11 cellular contexts compared by ENCODE assay signal in the genomic region with DNA sequence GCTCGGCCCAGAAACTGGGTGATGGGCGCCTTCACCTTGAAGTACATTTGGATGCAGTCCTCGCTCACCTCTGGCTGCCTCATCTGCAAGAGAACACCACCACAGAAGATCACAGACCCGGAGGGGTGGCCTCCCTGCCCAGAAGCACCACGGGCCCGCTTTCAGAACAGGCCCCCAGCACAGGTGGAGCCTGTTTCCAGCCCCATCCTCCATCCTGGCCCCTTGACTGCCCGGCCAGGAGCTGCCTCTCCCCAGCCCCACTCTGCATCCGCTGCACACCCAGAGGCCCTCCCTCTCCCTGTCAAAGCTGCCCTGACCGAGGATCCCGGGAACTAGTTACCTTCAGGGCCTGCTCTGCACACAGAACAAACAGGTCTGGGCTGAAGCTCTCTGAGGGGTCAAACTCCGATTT. TPM values are rescaled to one million over a fixed set of nuclear protein-coding genes. Genes with fewer than 3 reads are reported as not detected.
DNase-seq lines count a peak whose midpoint lies in the region; ATAC-seq and TF ChIP-seq lines count a peak whose summit lies in the region.
"Had no signal": no experiment of that assay in that cellular context is flagged by ENCODE, and none has a peak within 500 bp of the region (broad histone marks: within the 10 kb centered on the region; RNA-seq: fewer than 3 reads in every experiment).

No MANE protein-coding gene starts in this region.

- peaks cover 4 to 12% (median 8%) of the 10 kb centered on the region in 3 donors for H3K4me1 Mint-ChIP-seq in IgD-negative memory B cell
- peaks cover 0 to 10% (median 5%) of the 10 kb centered on the region in 7 donors for H3K4me1 Mint-ChIP-seq in naive thymus-derived CD4-positive, alpha-beta T cell

- TF ChIP-seq CTCF in AG10803 (conservative IDR thresholded peaks at IDR 0.05; ENCODE audit: low read length) (no peak), esophagus squamous epithelium (IDR thresholded peaks at IDR 0.05) (no peak)

- H3K27me3 ChIP-seq in esophagus squamous epithelium: peaks cover 7 to 90% (median 9%) of the 10 kb centered on the region in 4 donors
- no peaks in the 10 kb centered on the region for H3K27me3 ChIP-seq in naive thymus-derived CD4-positive, alpha-beta T cell (ENCODE audit: control insufficient read depth in 2 of 2, insufficient read depth in 2 of 2, low read length in 2 of 2)

- no peaks in the 10 kb centered on the region for H3K36me3 Mint-ChIP-seq in IgD-negative memory B cell
- H3K36me3 Mint-ChIP-seq in naive thymus-derived CD4-positive, alpha-beta T cell: peaks cover 0 to 4% (median 0%) of the 10 kb centered on the region in 5 donors

- H3K4me1 ChIP-seq in esophagus squamous epithelium: peaks cover 11 to 15% (median 12%) of the 10 kb centered on the region in 3 donors
- H3K4me1 ChIP-seq in naive thymus-derived CD4-positive, alpha-beta T cell (ENCODE audit: control insufficient read depth in 2 of 2, insufficient read depth in 2 of 2, low read length in 2 of 2): no peaks in the 10 kb centered on the region

- no peaks in the 10 kb centered on the region for H3K36me3 ChIP-seq in esophagus squamous epithelium
- H3K36me3 ChIP-seq in naive thymus-derived CD4-positive, alpha-beta T cell (ENCODE audit: control insufficient read depth in 2 of 3, insufficient read depth in 3 of 3, low read length in 3 of 3): no peaks in the 10 kb centered on the region

- peak overlapping the region in 3 of 4 donors; percentile 55 to 67 (median 57) for H3K4me3 Mint-ChIP-seq in IgD-negative memory B cell
- peak overlapping the region in 8 of 10 donors; percentile 29 to 91 (median 54) for H3K4me3 Mint-ChIP-seq in naive thymus-derived CD4-positive, alpha-beta T cell

- peak overlapping the region in 1 of 3 donors; percentile 73 for H3K27ac Mint-ChIP-seq in IgD-negative memory B cell
- H3K27ac Mint-ChIP-seq in naive thymus-derived CD4-positive, alpha-beta T cell: no peak overlapping the region

- CTCF ChIA-PET in naive thymus-derived CD4-positive, alpha-beta T cell (lab: Charles Lee): no interaction called here

- H3K4me3 ChIP-seq in AG10803 (ENCODE audit: low read length) (peak overlapping the region; percentile 49; the same call in 1 of the 2 replicates), esophagus squamous epithelium (peak overlapping the region in 3 of 4 donors; percentile 50 to 67 (median 53))
- H3K4me3 ChIP-seq in naive thymus-derived CD4-positive, alpha-beta T cell (ENCODE audit: low read length): no peak overlapping the region

- no peak overlapping the region for H3K27ac ChIP-seq in esophagus squamous epithelium
- no peak overlapping the region for H3K27ac ChIP-seq in naive thymus-derived CD4-positive, alpha-beta T cell (ENCODE audit: low read depth, low read length)

- DNase-seq in AG10803 (ENCODE audit: low read depth) (no peak), esophagus squamous epithelium (lab: John Stamatoyannopoulos, UW) (no peak), pons (ENCODE audit: low spot score) (no peak), T-helper 1 cell (no peak)
- DNase-seq in naive thymus-derived CD4-positive, alpha-beta T cell: no peak
- DNase-seq in effector CD4-positive, alpha-beta T cell: no peak
- DNase-seq: GOT3, NCI-H1436 had no signal

- WGBS in esophagus squamous epithelium, 2 donors: 61% methylated on average over 10 of the region's 11 CpGs; no CpG with 5 or more reads in 1 of the 2 donors

- no peak for TF ChIP-seq POLR2A in esophagus squamous epithelium (IDR thresholded peaks at IDR 0.05)

- POLR2A ChIA-PET in naive thymus-derived CD4-positive, alpha-beta T cell (lab: Charles Lee): no interaction called here

- H3K27me3 Mint-ChIP-seq in IgD-negative memory B cell: peaks cover 45% of the 10 kb centered on the region
- H3K27me3 Mint-ChIP-seq in naive thymus-derived CD4-positive, alpha-beta T cell: peaks cover 41 to 69% (median 51%) of the 10 kb centered on the region in 5 donors

- no peaks in the 10 kb centered on the region for H3K9me3 ChIP-seq in esophagus squamous epithelium
- H3K9me3 ChIP-seq in naive thymus-derived CD4-positive, alpha-beta T cell (ENCODE audit: control insufficient read depth in 2 of 3, low read length in 3 of 3): no peaks in the 10 kb centered on the region

- intact Hi-C loops in esophagus squamous epithelium (cut with DNase I): loop anchor here (10.0 kb wide), 1 partner anchor 183 kb away; no protein-coding TSS in a partner anchor
- intact Hi-C loops in naive thymus-derived CD4-positive, alpha-beta T cell (cut with micrococcal nuclease): loop anchor here (2.0 to 5.0 kb wide), 4 partner anchors 183 to 386 kb away; no protein-coding TSS in a partner anchor

- H3K9me3 Mint-ChIP-seq in IgD-negative memory B cell: no peaks in the 10 kb centered on the region
- H3K9me3 Mint-ChIP-seq in naive thymus-derived CD4-positive, alpha-beta T cell: peaks cover 0 to 2% (median 0%) of the 10 kb centered on the region in 11 donors

- no peak for ATAC-seq in naive thymus-derived CD4-positive, alpha-beta T cell
- ATAC-seq in GM21619 (IDR thresholded peaks at IDR 0.05; ENCODE audit: unreplicated experiment): no peak

RNA-seq across cellular contexts. Expression of a gene that starts 0.7 kb away (rescaled TPM):
- not detected for polyA plus RNA-seq in IgD-negative memory B cell
- under 1 TPM; 0.19 to 0.92 (median 0.54) TPM for total RNA-seq in esophagus squamous epithelium
- under 1 TPM in 1 of 5 experiments, not detected in 4; 0.05 TPM for total RNA-seq in naive thymus-derived CD4-positive, alpha-beta T cell
- not detected for polyA plus RNA-seq in naive thymus-derived CD4-positive, alpha-beta T cell
- total RNA-seq: RPMI7951 had no signal
